In the genomic region with DNA sequence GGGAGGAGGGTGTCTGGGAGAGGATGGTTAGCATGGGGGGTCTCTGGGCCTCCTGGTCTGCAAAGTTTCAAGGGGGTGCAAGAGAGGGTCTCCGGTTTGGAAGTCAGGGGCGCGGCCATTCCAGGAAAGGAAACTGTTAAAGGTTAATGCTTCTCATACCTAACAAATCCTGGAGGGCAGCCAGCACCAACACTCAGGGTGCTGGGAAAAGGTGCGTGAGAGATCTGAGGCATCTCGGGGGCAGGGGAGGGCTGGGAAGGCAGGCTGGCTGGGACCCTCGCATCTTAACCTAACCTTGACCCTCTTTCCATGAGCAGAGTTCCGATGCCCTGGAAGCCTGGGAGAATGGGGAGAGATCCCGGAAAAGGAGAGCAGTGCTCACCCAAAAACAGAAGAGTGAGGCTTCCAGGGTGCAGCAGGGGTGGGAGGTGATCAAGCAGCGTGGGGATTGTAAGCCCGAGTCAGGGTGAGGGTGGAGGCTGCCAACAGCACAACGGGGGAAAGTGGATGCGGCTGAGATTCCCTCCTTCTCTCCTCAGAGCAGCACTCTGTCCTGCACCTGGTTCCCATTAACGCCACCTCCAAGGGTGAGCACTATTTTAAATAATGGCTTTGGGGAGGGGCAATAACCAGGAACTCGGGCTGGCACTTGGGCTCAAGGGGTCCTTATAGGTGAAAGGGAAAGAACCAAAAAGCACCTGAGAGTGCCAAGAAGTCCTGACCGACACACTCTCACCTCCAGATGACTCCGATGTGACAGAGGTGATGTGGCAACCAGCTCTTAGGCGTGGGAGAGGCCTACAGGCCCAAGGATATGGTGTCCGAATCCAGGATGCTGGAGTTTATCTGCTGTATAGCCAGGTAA, we compare ENCODE assay signal across 8 cellular contexts. TPM values are rescaled to one million over a fixed set of nuclear protein-coding genes. Genes with fewer than 3 reads are reported as not detected.
DNase-seq lines count a peak whose midpoint lies in the region; ATAC-seq lines count a peak whose summit lies in the region.

No MANE protein-coding gene starts in this region.

- no peak for ATAC-seq in T-cell (replicated peaks in 1 of 4)
- no peak for ATAC-seq in GM18517 (IDR thresholded peaks at IDR 0.05; ENCODE audit: unreplicated experiment)

- in situ Hi-C loops in GM23248 (cut with MboI) = no loop called here

- no peak overlapping the region for H3K27ac ChIP-seq in GM23248
- peak overlapping the region; percentile 95 for H3K27ac ChIP-seq in skeletal muscle tissue (ENCODE audit: low read depth, low read length)

- peak overlapping the region; percentile 85 to 95 for H3K27ac Mint-ChIP-seq in T-cell

- H3K27me3 Mint-ChIP-seq in T-cell = no peaks in the 10 kb centered on the region

- no peaks in the 10 kb centered on the region for H3K27me3 ChIP-seq in GM23248 (replicated peaks; ENCODE audit: insufficient read depth)
- H3K27me3 ChIP-seq in iPS-15b (ENCODE audit: control insufficient read depth, insufficient read depth, low read length) = no peaks in the 10 kb centered on the region
- no peaks in the 10 kb centered on the region for H3K27me3 ChIP-seq in skeletal muscle tissue (ENCODE audit: control insufficient read depth in 3 of 3, insufficient read depth in 3 of 3, low read length in 3 of 3)
- no peaks in the 10 kb centered on the region for H3K27me3 ChIP-seq in MG63

- no peak for DNase-seq in GM23248
- no peak for DNase-seq in T-cell
- no peak for DNase-seq in MG63
- no peak for DNase-seq in NCI-H226
- no peak for DNase-seq in activated CD8-positive, alpha-beta memory T cell treated with anti-CD3 and anti-CD28 coated beads, Interleukin-2, amount 50 U/mL, for 4 hours

- H3K4me1 ChIP-seq in GM23248 (ENCODE audit: insufficient read depth) (peaks cover 22% of the 10 kb centered on the region), iPS-15b (ENCODE audit: control insufficient read depth, insufficient read depth, low read length) (peaks cover 22% of the 10 kb centered on the region), skeletal muscle tissue (ENCODE audit: control insufficient read depth in 3 of 3, insufficient read depth in 3 of 3, low read length in 3 of 3) (peaks cover 57 to 62% (median 58%) of the 10 kb centered on the region in 3 donors)

- H3K4me3 ChIP-seq in GM23248 (no peak overlapping the region), iPS-15b (ENCODE audit: low read depth, low read length) (peak overlapping the region; percentile 94), skeletal muscle tissue (ENCODE audit: low read length in 3 of 3) (peak overlapping the region; percentile 67 to 88 (median 72)), MG63 (no peak overlapping the region)

- H3K9me3 ChIP-seq in GM23248 (ENCODE audit: low read depth) (no peaks in the 10 kb centered on the region), iPS-15b (ENCODE audit: control insufficient read depth, insufficient read depth, low read length) (no peaks in the 10 kb centered on the region), skeletal muscle tissue (ENCODE audit: control insufficient read depth in 3 of 3, low read length in 3 of 3) (no peaks in the 10 kb centered on the region), MG63 (no peaks in the 10 kb centered on the region)

- peaks cover 17% of the 10 kb centered on the region for H3K36me3 Mint-ChIP-seq in T-cell

- POLR2A ChIA-PET in T-cell (lab: Charles Lee) = interaction anchor here in 1 of 2 donors (0.6 kb wide), 1 partner anchor 13 kb away, joined by 3 read pairs; no protein-coding TSS in a partner anchor

- no peaks in the 10 kb centered on the region for H3F3A ChIP-seq in GM23248 (ENCODE audit: insufficient read depth)

- no peaks in the 10 kb centered on the region for H3K9me2 ChIP-seq in GM23248 (ENCODE audit: insufficient read depth)

- 51 to 52% methylated on average over 18 of the region's 18 CpGs for WGBS in GM23248 (ENCODE audit: low coverage in 1 of 2, low lambda C conversion rate in 2 of 2, missing lambda C conversion rate in 2 of 2), 2 experiments

- no peaks in the 10 kb centered on the region for H4K20me1 ChIP-seq in GM23248 (ENCODE audit: insufficient read depth)

- CTCF ChIA-PET in T-cell (lab: Charles Lee) = interaction anchor here (0.8 to 2.8 kb wide), 18 partner anchors 7 to 317 kb away, joined by 3 to 22 read pairs (median 7); a partner anchor contains a TSS

- peak overlapping the region in 2 of 3 donors; percentile 87 to 92 for H3K4me3 Mint-ChIP-seq in T-cell

- H3K79me2 ChIP-seq in GM23248 (ENCODE audit: insufficient read depth) = peaks cover 31% of the 10 kb centered on the region

- no peak overlapping the region for H2AFZ ChIP-seq in GM23248

- H3K36me3 ChIP-seq in GM23248 (ENCODE audit: low read depth) (no peaks in the 10 kb centered on the region; the same call in 1 of the 2 replicates), iPS-15b (ENCODE audit: control insufficient read depth, insufficient read depth, low read length) (peaks cover 13% of the 10 kb centered on the region), skeletal muscle tissue (ENCODE audit: control insufficient read depth in 3 of 3, insufficient read depth in 3 of 3, low read length in 3 of 3) (peaks cover 8 to 9% (median 9%) of the 10 kb centered on the region in 3 donors), MG63 (peaks cover 8% of the 10 kb centered on the region)

- peaks cover 41 to 67% (median 62%) of the 10 kb centered on the region in 3 donors for H3K4me1 Mint-ChIP-seq in T-cell

- no peaks in the 10 kb centered on the region for H3K9me3 Mint-ChIP-seq in T-cell

- H3K9ac ChIP-seq in GM23248 (0 out of 2 replicates have a peak overlapping the region, but pooled peaks have one; percentile 0), iPS-15b (ENCODE audit: low read depth, low read length) (peak overlapping the region; percentile 51), skeletal muscle tissue (ENCODE audit: low read depth in 1 of 3, low read length in 3 of 3) (peak overlapping the region; percentile 87 to 89 (median 88))

- no peak overlapping the region for H3K4me2 ChIP-seq in GM23248 (ENCODE audit: unreplicated experiment)

RNA-seq across cellular contexts. Expression of a gene that starts 1.0 kb away (rescaled TPM):
- 1.5 TPM in 1 of 2 replicates, not detected in the other for total RNA-seq in GM23248 (2014; rRNA removed; shearing (Covaris generic))
- 1.4 and 2.0 TPM in 2 replicates for polyA plus RNA-seq in GM23248 (2016; fragmentation: Nextera tagmentation; extraction: Ambion mirVana)
- 1 to 10 TPM; 1.3 to 5.6 (median 4.6) TPM for total RNA-seq in T-cell
- 2.1 TPM for total RNA-seq in skeletal muscle tissue
- total RNA-seq in MG63 (2014; rRNA removed; shearing (Covaris generic); ENCODE audit: low replicate concordance) = 1.7 TPM in 1 of 2 replicates, not detected in the other

RNA-seq across cellular contexts. Expression of a gene that starts 2.2 kb away (rescaled TPM):
- 82.5 and 111 TPM in 2 replicates for total RNA-seq in GM23248 (2014; rRNA removed; shearing (Covaris generic))
- 1.3 and 1.9 TPM in 2 replicates for polyA plus RNA-seq in GM23248 (2016; fragmentation: Nextera tagmentation; extraction: Ambion mirVana)
- 10 to 100 TPM; 38.7 to 43.3 (median 42.6) TPM for total RNA-seq in T-cell
- 31.3 TPM for total RNA-seq in skeletal muscle tissue
- total RNA-seq in MG63 (2014; rRNA removed; shearing (Covaris generic); ENCODE audit: low replicate concordance) = 85.6 and 106 TPM in 2 replicates

RNA-seq across cellular contexts. Expression of a gene that starts 10.7 kb away (rescaled TPM):
- 21.9 and 34.3 TPM in 2 replicates for total RNA-seq in GM23248 (2014; rRNA removed; shearing (Covaris generic))
- 14.0 and 18.7 TPM in 2 replicates for polyA plus RNA-seq in GM23248 (2016; fragmentation: Nextera tagmentation; extraction: Ambion mirVana)
- total RNA-seq in T-cell (10 to 100 TPM; 38.3 to 72.8 (median 61.4) TPM), skeletal muscle tissue (4.7 TPM)
- total RNA-seq in MG63 (2014; rRNA removed; shearing (Covaris generic); ENCODE audit: low replicate concordance) = 0.33 TPM in 1 of 2 replicates, not detected in the other

RNA-seq across cellular contexts. Expression of a gene that starts 19.9 kb away (rescaled TPM):
- 51.1 and 55.0 TPM in 2 replicates for total RNA-seq in GM23248 (2014; rRNA removed; shearing (Covaris generic))
- 84.5 and 88.1 TPM in 2 replicates for polyA plus RNA-seq in GM23248 (2016; fragmentation: Nextera tagmentation; extraction: Ambion mirVana)
- total RNA-seq in T-cell (1 to 10 TPM in 3 of 5 donors, not detected in 2; 4.4 to 7.0 (median 5.5) TPM), skeletal muscle tissue (4.2 TPM)
- total RNA-seq in MG63 (2014; rRNA removed; shearing (Covaris generic); ENCODE audit: low replicate concordance) = 12.6 and 17.3 TPM in 2 replicates

RNA-seq across cellular contexts. Expression of a gene that starts 24.1 kb away (rescaled TPM):
- 127 and 195 TPM in 2 replicates for total RNA-seq in GM23248 (2014; rRNA removed; shearing (Covaris generic))
- polyA plus RNA-seq in GM23248 (2016; fragmentation: Nextera tagmentation; extraction: Ambion mirVana) = 63.2 and 65.9 TPM in 2 replicates
- total RNA-seq in T-cell = 10 to 100 TPM; 27.0 to 31.4 (median 28.6) TPM
- 26.1 TPM for total RNA-seq in skeletal muscle tissue
- 96.0 and 121 TPM in 2 replicates for total RNA-seq in MG63 (2014; rRNA removed; shearing (Covaris generic); ENCODE audit: low replicate concordance)

Comparison
In these comparisons a context has a peak if more than half of its experiments do, and no peak if none do; other contexts are left out.
1. H3K4me3 ChIP-seq: peak in iPS-15b (single experiment) and skeletal muscle tissue (3 of 3); none in GM23248 (single experiment) and MG63 (single experiment).
2. H3K9ac ChIP-seq: peak in every context shown above with its lines; median percentile 88 in skeletal muscle tissue; 51 in iPS-15b; 0 in GM23248.